1 cellular context compared by ENCODE assay signal in genomic region chr16:81877490-81877889, GRCh38.
TF ChIP-seq lines count a peak whose summit lies in the region.

No MANE protein-coding gene starts in this region.

TF ChIP-seq in GM12878, 131 proteins besides CTCF, POLR2A, EP300 and RAD21:
- TF ChIP-seq BCL3 (IDR thresholded peaks at IDR 0.05; ENCODE audit: borderline replicate concordance, insufficient read depth, low read depth, low read length, poor library complexity, severe bottlenecking) (peak; percentile 64), CREB1 (IDR thresholded peaks at IDR 0.05; ENCODE audit: low read depth) (0 out of 2 replicates have a peak, but pooled peaks have one; percentile 27)
